ENCODE assay signal across 8 cellular contexts in the genomic region with DNA sequence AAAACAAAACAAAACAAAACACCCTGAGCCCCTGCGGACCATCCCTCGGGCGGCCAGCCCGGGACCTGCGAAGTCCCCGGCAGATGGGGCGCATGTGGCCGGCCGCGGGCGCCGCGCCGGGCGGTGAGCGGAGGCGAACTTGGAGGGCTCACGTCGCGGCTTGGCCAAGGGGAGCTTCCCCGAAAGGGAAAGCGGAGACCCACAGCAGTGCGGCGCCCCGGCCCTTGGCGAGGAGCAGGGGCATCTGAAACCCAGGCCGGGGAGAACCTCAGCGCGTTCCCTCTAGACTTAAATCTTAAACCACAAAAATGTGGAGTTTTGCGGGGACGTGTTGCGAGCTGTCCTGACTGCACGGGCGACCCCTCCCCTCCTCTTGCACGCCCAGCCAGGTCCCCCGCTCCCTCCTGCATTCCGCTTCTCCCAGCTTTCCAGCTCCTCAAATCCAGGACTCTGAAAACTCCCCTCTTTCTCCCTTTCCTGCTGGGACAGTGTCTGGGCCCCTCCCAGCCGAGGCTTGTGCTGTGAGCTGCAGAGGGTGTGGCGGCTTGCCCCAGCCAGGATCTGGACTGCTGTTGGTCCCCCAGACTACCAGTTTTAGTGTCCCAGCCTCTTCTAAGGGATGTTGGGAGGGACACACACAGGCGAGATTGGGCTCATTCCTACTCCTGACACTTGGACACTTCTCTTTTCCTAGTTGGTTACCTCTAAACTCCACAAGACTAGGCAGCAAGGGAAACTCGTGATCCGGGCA. TPM values are rescaled to one million over a fixed set of nuclear protein-coding genes. Genes with fewer than 3 reads are reported as not detected.
DNase-seq lines count a peak whose midpoint lies in the region; FAIRE-seq and TF ChIP-seq lines count a peak whose summit lies in the region.

No MANE protein-coding gene starts in this region.

- H3K4me3 ChIP-seq in astrocyte of the cerebellum (ENCODE audit: low read depth, low read length) (peak overlapping the region; percentile 72), iPS-11a (ENCODE audit: low read depth, low read length) (peak overlapping the region; percentile 87)

- peak; percentile 32 for DNase-seq in CD1c-positive myeloid dendritic cell (ENCODE audit: extremely low spot score)
- peak; percentile 17 for DNase-seq in GM19239 (ENCODE audit: insufficient read length, low spot score)
- DNase-seq in LHCN-M2 (ENCODE audit: low read depth), result peak; percentile 34
- no peak for DNase-seq in astrocyte of the cerebellum (ENCODE audit: low read depth)
- peak; percentile 23 for DNase-seq in renal cortical epithelial cell (ENCODE audit: low read depth)
- no peak for DNase-seq in COLO829 (ENCODE audit: low spot score)
- DNase-seq in NCI-H774 (lab: John Stamatoyannopoulos, UW), result no peak

- in situ Hi-C loops in astrocyte of the cerebellum (cut with HindIII; ENCODE audit: low sequenced_read_pairs), result no loop called here

- TF ChIP-seq CTCF in astrocyte of the cerebellum (IDR thresholded peaks at IDR 0.05; ENCODE audit: low read depth, low read length, missing control alignments), result peak; percentile 17

- FAIRE-seq in GM19239 (lab: Jason Lieb, UNC), result no peak

RNA-seq across cellular contexts. Expression of gene FMNL2, which starts 1.3 kb away (rescaled TPM):
- total RNA-seq in LHCN-M2 (2014; rRNA removed) (11.6 and 12.2 TPM in 2 replicates), renal cortical epithelial cell (59.0 and 69.7 TPM in 2 replicates)
- polyA plus RNA-seq in LHCN-M2 (2012), result 2.9 TPM

Comparison
In these comparisons a context has a peak if more than half of its experiments do, and no peak if none do; other contexts are left out.
1. DNase-seq: peak in CD1c-positive myeloid dendritic cell (single experiment), GM19239 (single experiment), LHCN-M2 (single experiment) and renal cortical epithelial cell (single experiment); none in astrocyte of the cerebellum (single experiment), COLO829 (single experiment) and NCI-H774 (single experiment).